ENCODE assay signal across 8 cellular contexts in the genomic region with DNA sequence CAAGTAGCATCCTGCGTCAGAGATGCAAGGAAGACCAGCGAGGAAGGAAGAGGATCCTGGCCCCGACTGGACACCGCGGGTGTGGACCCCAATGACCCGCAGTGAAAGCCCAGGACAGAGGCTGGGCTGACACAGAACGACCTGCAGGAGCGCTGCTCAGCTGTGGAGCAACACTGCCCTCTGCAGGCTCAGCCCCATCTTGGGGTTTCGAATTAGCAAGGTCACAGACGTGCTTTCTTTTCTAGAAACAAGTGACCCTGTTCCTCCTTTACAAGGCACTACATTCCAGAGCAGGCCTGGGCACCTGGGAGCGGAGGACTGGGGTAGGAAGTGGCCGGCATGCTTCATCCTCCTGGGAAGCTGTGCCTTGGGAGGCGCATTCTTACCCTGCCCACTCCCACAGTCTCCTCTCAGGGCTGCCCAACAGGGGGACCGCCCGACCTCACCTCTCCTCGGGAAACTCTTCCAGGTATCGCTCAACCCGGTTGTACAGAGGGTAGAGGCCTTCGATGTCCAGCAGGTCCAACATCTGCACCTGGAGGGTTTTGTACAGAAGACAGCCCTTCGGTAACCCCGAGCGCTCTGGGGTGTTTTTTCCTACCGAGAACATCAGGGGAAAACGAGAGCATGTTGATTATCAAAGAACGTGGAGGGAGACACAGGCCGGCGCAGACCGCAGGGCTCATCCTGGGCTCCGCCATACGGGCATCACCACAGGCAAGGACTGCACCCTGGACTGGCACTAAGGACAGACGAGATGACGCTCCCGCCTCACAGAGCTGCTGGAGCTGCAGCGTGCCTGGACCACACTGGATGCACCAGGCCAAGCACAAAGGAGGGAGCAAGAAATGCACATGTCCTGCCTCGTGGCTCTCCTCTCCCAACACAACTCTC.
DNase-seq lines count a peak whose midpoint lies in the region; ATAC-seq and FAIRE-seq lines count a peak whose summit lies in the region.

No MANE protein-coding gene starts in this region.

- H3K36me3 Mint-ChIP-seq in central memory CD8-positive, alpha-beta T cell (ENCODE audit: insufficient read depth): peaks cover 34% of the 10 kb centered on the region

- peak; percentile 49 for ATAC-seq in central memory CD8-positive, alpha-beta T cell (replicated peaks; ENCODE audit: extremely low read depth, poor library complexity, severe bottlenecking)
- no peak for ATAC-seq in GM19397 (IDR thresholded peaks at IDR 0.05; ENCODE audit: unreplicated experiment)

- FAIRE-seq in GM19239 (lab: Jason Lieb, UNC): peak; percentile 90

- H3K4me1 Mint-ChIP-seq in central memory CD8-positive, alpha-beta T cell: peaks cover 4% of the 10 kb centered on the region

- no peak overlapping the region for H3K4me3 Mint-ChIP-seq in central memory CD8-positive, alpha-beta T cell

- H3K27me3 Mint-ChIP-seq in central memory CD8-positive, alpha-beta T cell: no peaks in the 10 kb centered on the region

- no peak overlapping the region for H3K27ac Mint-ChIP-seq in central memory CD8-positive, alpha-beta T cell (ENCODE audit: low read depth)

- H3K9me3 Mint-ChIP-seq in central memory CD8-positive, alpha-beta T cell: no peaks in the 10 kb centered on the region

- DNase-seq in AG08396 (ENCODE audit: low spot score): peak; percentile 90
- peak; percentile 71 for DNase-seq in GM19239 (ENCODE audit: insufficient read length, low spot score)
- peak; percentile 15 for DNase-seq in NCI-H2029 (lab: John Stamatoyannopoulos, UW)
- DNase-seq in activated CD4-positive, CD25-positive, alpha-beta regulatory T cell treated with anti-CD3 and anti-CD28 coated beads, Interleukin-2, amount 50 U/mL, for 72 hours: peak; percentile 58
- peak; percentile 49 to 51 for DNase-seq in central memory CD8-positive, alpha-beta T cell (ENCODE audit: low spot score in 2 of 2)
- DNase-seq in kidney tubule cell (ENCODE audit: low spot score): peak; percentile 73
- DNase-seq in stimulated activated CD4-positive, alpha-beta T cell treated with anti-CD3 and anti-CD28 coated beads, Interleukin-2, amount 100 ng/mL, for 4 hours (ENCODE audit: low read depth): peak; percentile 36

Comparison
In these comparisons a context has a peak if more than half of its experiments do, and no peak if none do; other contexts are left out.
1. DNase-seq: peak in every context shown above with its lines; median percentile 90 in AG08396; 73 in kidney tubule cell; 71 in GM19239; 58 in activated CD4-positive, CD25-positive, alpha-beta regulatory T cell treated with anti-CD3 and anti-CD28 coated beads, Interleukin-2, amount 50 U/mL, for 72 hours; 50 in central memory CD8-positive, alpha-beta T cell; 36 in stimulated activated CD4-positive, alpha-beta T cell treated with anti-CD3 and anti-CD28 coated beads, Interleukin-2, amount 100 ng/mL, for 4 hours; 15 in NCI-H2029.